ENCODE assay signal across 22 cellular contexts in the genomic region with DNA sequence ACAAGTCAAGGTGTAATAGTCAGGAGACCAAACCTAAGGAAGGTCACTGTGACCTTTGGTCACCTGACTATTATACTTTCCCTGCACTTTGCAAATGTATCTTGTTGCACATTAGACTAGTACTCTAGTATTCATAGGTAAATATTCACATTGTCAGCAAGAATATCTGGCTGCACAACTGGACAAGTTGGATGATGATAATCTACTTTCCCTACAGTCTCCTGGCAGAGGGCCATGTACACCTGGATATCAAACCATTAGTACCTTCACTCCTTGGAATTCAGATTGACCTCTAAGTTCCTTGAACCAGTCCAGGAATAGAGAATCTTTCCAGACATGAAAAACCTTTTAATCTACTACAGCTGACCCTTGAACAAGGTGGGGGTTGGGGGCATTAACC.
DNase-seq lines count a peak whose midpoint lies in the region; ATAC-seq, FAIRE-seq and TF ChIP-seq lines count a peak whose summit lies in the region.
"Had no signal": no experiment of that assay in that cellular context is flagged by ENCODE, and none has a peak within 500 bp of the region (broad histone marks: within the 10 kb centered on the region; RNA-seq: fewer than 3 reads in every experiment).

No MANE protein-coding gene starts in this region.

- POLR2A ChIA-PET in HepG2 (lab: Yijun Ruan, JAX) = no interaction called here

- TF ChIP-seq POLR2A in HepG2 (IDR thresholded peaks at IDR 0.05; ENCODE audit: insufficient read depth in 1 of 2, low read depth in 2 of 2, low read length in 2 of 2) (no peak), right lobe of liver (IDR thresholded peaks at IDR 0.05) (no peak), stomach (IDR thresholded peaks at IDR 0.05) (no peak)

- intact Hi-C loops in HepG2 (cut with micrococcal nuclease; ENCODE audit: unreplicated experiment) (no loop called here), right lobe of liver (cut with DNase I) (no loop called here), stomach (cut with DNase I; ENCODE audit: low total_unique reads) (no loop called here)

- no peak overlapping the region for H3K9ac ChIP-seq in HepG2 (ENCODE audit: insufficient read depth, low read depth, low read length)
- H3K9ac ChIP-seq: BLaER1 treated with 17β-estradiol and CSF1 and Interleukin-3, amounts not matched to agents 10 nM and 100 nM had no signal

- DNase-seq in HepG2 (ENCODE audit: low spot score) (no peak), right lobe of liver (no peak), LNCaP clone FGC (ENCODE audit: low read depth) (peak; percentile 43), mucosa of gallbladder (ENCODE audit: low spot score) (peak; percentile 30), stomach (peak; percentile 75), kidney glomerular epithelial cell (lab: John Stamatoyannopoulos, UW) (no peak)
- DNase-seq: 8988T; AML-193; Caco-2; Calu3; CD4-positive, alpha-beta T cell; CD8-positive, alpha-beta T cell; DMS79 treated with DMSO at 0.1 percent for 48 hours; GF-D8 had no signal

- TF ChIP-seq EP300 in HepG2 (IDR thresholded peaks at IDR 0.05; ENCODE audit: low read depth in 2 of 2, low read length in 2 of 2) = no peak
- TF ChIP-seq EP300 in HepG2 (CRISPR knock-in tag; IDR thresholded peaks at IDR 0.05; ENCODE audit: borderline replicate concordance) = no peak
- TF ChIP-seq EP300 in stomach (IDR thresholded peaks at IDR 0.05) = no peak

- no peak overlapping the region for H3K4me2 ChIP-seq in HepG2 (ENCODE audit: low read depth, low read length)
- H3K4me2 ChIP-seq: BLaER1 treated with 17β-estradiol and CSF1 and Interleukin-3, amounts not matched to agents 10 nM and 100 nM had no signal

- ATAC-seq in HepG2 = no peak
- no peak for ATAC-seq in right lobe of liver
- no peak for ATAC-seq in HG02840 (IDR thresholded peaks at IDR 0.05; ENCODE audit: low FRiP score, unreplicated experiment)
- no peak for ATAC-seq in HG03439 (IDR thresholded peaks at IDR 0.05; ENCODE audit: unreplicated experiment)
- ATAC-seq: CD8-positive, alpha-beta T cell had no signal

- H3K36me3 ChIP-seq in HepG2 (replicated peaks in 1 of 2; ENCODE audit: control insufficient read depth in 1 of 2, insufficient read depth in 2 of 2, low read length in 2 of 2) (no peaks in the 10 kb centered on the region), right lobe of liver (no peaks in the 10 kb centered on the region), stomach (no peaks in the 10 kb centered on the region)
- H3K36me3 ChIP-seq: BLaER1 treated with 17β-estradiol and CSF1 and Interleukin-3, amounts not matched to agents 10 nM and 100 nM had no signal

- in situ Hi-C loops in HepG2 (cut with HindIII; ENCODE audit: extremely low pct_ligation_motif_present, low pct_unique_long_range_greater_than_20kb) = no loop called here

- H2AFZ ChIP-seq in HepG2 (ENCODE audit: low read length) = no peak overlapping the region

- FAIRE-seq in HepG2 (lab: Jason Lieb, UNC) = no peak
- FAIRE-seq: D721Med, G401.6, GM12891, GM18507 had no signal

- no TSS peak for BruUV-seq in HepG2 (replicated peaks; lab: Mats Ljungman, UMichigan)

- no peaks in the 10 kb centered on the region for H3K79me2 ChIP-seq in HepG2 (ENCODE audit: insufficient read depth, low read length)

- CTCF ChIA-PET in HepG2 (lab: Yijun Ruan, JAX; ENCODE audit: low intra/inter-chr PET ratio, low total read pairs) = no interaction called here

- H3K27ac ChIP-seq in HepG2 (ENCODE audit: extremely low read length, insufficient read depth, low read length) = no peak overlapping the region
- H3K27ac ChIP-seq in right lobe of liver = no peak overlapping the region
- H3K27ac ChIP-seq in stomach = peak overlapping the region in 1 of 5 donors; percentile 31
- H3K27ac ChIP-seq: BLaER1 treated with 17β-estradiol and CSF1 and Interleukin-3, amounts not matched to agents 10 nM and 100 nM; C4-2B had no signal

- H4K20me1 ChIP-seq in HepG2 (ENCODE audit: insufficient read depth, low read length) = no peaks in the 10 kb centered on the region
- H4K20me1 ChIP-seq: BLaER1 treated with 17β-estradiol and CSF1 and Interleukin-3, amounts not matched to agents 10 nM and 100 nM had no signal

- H3K9me3 ChIP-seq in HepG2 (ENCODE audit: low read length) (no peaks in the 10 kb centered on the region), right lobe of liver (no peaks in the 10 kb centered on the region), stomach (peaks cover 0 to 3% (median 0%) of the 10 kb centered on the region in 4 donors)
- H3K9me3 ChIP-seq: Caco-2 had no signal

- H3K4me3 ChIP-seq in HepG2 (replicated peaks in 1 of 3; ENCODE audit: insufficient read depth in 1 of 3, low read depth in 2 of 3, low read length in 3 of 3) (no peak overlapping the region), right lobe of liver (no peak overlapping the region), LNCaP clone FGC (ENCODE audit: low read depth, low read length) (no peak overlapping the region), stomach (no peak overlapping the region)
- H3K4me3 ChIP-seq: BLaER1 treated with 17β-estradiol and CSF1 and Interleukin-3, amounts not matched to agents 10 nM and 100 nM had no signal

- no peak for TF ChIP-seq RAD21 in HepG2 (CRISPR knock-in tag; IDR thresholded peaks at IDR 0.05)

- H3K27me3 ChIP-seq in HepG2 (ENCODE audit: control insufficient read depth in 1 of 2, insufficient read depth in 2 of 2, low read length in 2 of 2) (no peaks in the 10 kb centered on the region), right lobe of liver (no peaks in the 10 kb centered on the region), stomach (no peaks in the 10 kb centered on the region)
- H3K27me3 ChIP-seq: BLaER1 treated with 17β-estradiol and CSF1 and Interleukin-3, amounts not matched to agents 10 nM and 100 nM had no signal

- no peak for TF ChIP-seq CTCF in HepG2 (CRISPR knock-in tag; IDR thresholded peaks at IDR 0.05)
- no peak for TF ChIP-seq CTCF in right lobe of liver (IDR thresholded peaks at IDR 0.05)
- no peak for TF ChIP-seq CTCF in LNCaP clone FGC (IDR thresholded peaks at IDR 0.05; ENCODE audit: control insufficient read depth, extremely low read depth, insufficient read depth)
- no peak for TF ChIP-seq CTCF in stomach (IDR thresholded peaks at IDR 0.05)

- peaks cover 23% of the 10 kb centered on the region for H3K4me1 ChIP-seq in HepG2 (ENCODE audit: insufficient read depth, low read length)
- no peaks in the 10 kb centered on the region for H3K4me1 ChIP-seq in right lobe of liver
- H3K4me1 ChIP-seq in stomach = peaks cover 3 to 43% (median 19%) of the 10 kb centered on the region in 4 donors
- H3K4me1 ChIP-seq: BLaER1 treated with 17β-estradiol and CSF1 and Interleukin-3, amounts not matched to agents 10 nM and 100 nM; Caco-2 had no signal

TF ChIP-seq in HepG2, 621 proteins besides CTCF, POLR2A, EP300 and RAD21:
- TF ChIP-seq MAFK (conservative IDR thresholded peaks at IDR 0.05 in 1 of 2, IDR thresholded peaks at IDR 0.05 in 1 of 2; ENCODE audit: low read length in 2 of 2) = peak; percentile 43 to 46; a peak in 3 of 4 replicates
- TF ChIP-seq, protein P1, sequence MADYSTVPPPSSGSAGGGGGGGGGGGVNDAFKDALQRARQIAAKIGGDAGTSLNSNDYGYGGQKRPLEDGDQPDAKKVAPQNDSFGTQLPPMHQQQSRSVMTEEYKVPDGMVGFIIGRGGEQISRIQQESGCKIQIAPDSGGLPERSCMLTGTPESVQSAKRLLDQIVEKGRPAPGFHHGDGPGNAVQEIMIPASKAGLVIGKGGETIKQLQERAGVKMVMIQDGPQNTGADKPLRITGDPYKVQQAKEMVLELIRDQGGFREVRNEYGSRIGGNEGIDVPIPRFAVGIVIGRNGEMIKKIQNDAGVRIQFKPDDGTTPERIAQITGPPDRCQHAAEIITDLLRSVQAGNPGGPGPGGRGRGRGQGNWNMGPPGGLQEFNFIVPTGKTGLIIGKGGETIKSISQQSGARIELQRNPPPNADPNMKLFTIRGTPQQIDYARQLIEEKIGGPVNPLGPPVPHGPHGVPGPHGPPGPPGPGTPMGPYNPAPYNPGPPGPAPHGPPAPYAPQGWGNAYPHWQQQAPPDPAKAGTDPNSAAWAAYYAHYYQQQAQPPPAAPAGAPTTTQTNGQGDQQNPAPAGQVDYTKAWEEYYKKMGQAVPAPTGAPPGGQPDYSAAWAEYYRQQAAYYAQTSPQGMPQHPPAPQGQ (CRISPR knock-in tag; IDR thresholded peaks at IDR 0.05; ENCODE audit: borderline replicate concordance) = no peak
- peak; percentile 43; the same call in 1 of the 2 replicates for TF ChIP-seq MAFF (IDR thresholded peaks at IDR 0.05; ENCODE audit: low read depth, low read length)

Comparison
In these comparisons a context has a peak if more than half of its experiments do, and no peak if none do; other contexts are left out.
1. DNase-seq: peak in LNCaP clone FGC (single experiment), mucosa of gallbladder (single experiment) and stomach (single experiment); none in HepG2 (single experiment), right lobe of liver (0 of 3) and kidney glomerular epithelial cell (single experiment).